12 cellular contexts compared by ENCODE assay signal in the genomic region with DNA sequence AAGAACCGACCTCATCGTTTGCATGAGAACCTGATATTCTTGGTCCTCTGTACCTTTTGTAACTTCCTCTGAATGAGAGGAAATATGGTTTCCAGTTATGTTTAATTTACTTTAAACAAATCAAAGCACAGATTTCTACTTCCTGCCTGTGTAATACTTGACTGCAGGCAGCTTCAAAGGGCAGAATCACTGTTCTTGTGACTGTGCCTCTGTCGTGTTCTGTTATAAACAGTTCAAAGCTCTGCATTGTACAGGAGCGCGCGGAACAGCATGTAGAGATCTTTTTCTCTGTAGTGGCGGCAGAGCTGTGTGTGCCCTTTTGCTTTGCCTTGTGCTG.
DNase-seq lines count a peak whose midpoint lies in the region; ATAC-seq and TF ChIP-seq lines count a peak whose summit lies in the region.
"Had no signal": no experiment of that assay in that cellular context is flagged by ENCODE, and none has a peak within 500 bp of the region (broad histone marks: within the 10 kb centered on the region; RNA-seq: fewer than 3 reads in every experiment).

No MANE protein-coding gene starts in this region.

- DNase-seq in CD8-positive, alpha-beta T cell = peak in 6 of 7 experiments; percentile 19 to 74 (median 52)
- no peak for DNase-seq in RWPE2 (ENCODE audit: low spot score)
- DNase-seq in right lobe of liver = no peak
- no peak for DNase-seq in foreskin fibroblast
- DNase-seq in NCI-H128 (lab: John Stamatoyannopoulos, UW; ENCODE audit: unreplicated experiment) = no peak
- DNase-seq in adrenal gland = no peak
- DNase-seq: KBM-7 had no signal

- H3K4me3 Mint-ChIP-seq in CD8-positive, alpha-beta T cell = peak overlapping the region; percentile 49
- peak overlapping the region; percentile 69 for H3K4me3 Mint-ChIP-seq in activated T-helper 17 cell treated with anti-CD3 and anti-CD28 coated beads, Interleukin-2, amount 50 U/mL, for 72 hours
- H3K4me3 Mint-ChIP-seq: natural killer cell treated with Interleukin-12 subunit alpha and Interleukin-12 subunit beta and Interleukin-15 and Interleukin-18, amount 100 ng/mL, for 72 hours had no signal

- 44% methylated on average over 6 of the region's 7 CpGs for WGBS in right lobe of liver (ENCODE audit: insufficient coverage, low coverage, low lambda C conversion rate, missing lambda C conversion rate)
- 68 to 80% (median 76%) methylated on average over 7 of the region's 7 CpGs for WGBS in adrenal gland, 4 donors

- no peak for TF ChIP-seq CTCF in CD8-positive, alpha-beta T cell (IDR thresholded peaks at IDR 0.05)
- no peak for TF ChIP-seq CTCF in RWPE2 (IDR thresholded peaks at IDR 0.05; ENCODE audit: poor library complexity, severe bottlenecking)
- no peak for TF ChIP-seq CTCF in right lobe of liver (IDR thresholded peaks at IDR 0.05)
- no peak for TF ChIP-seq CTCF in foreskin fibroblast (IDR thresholded peaks at IDR 0.05; ENCODE audit: low read depth, low read length)
- TF ChIP-seq CTCF in adrenal gland (IDR thresholded peaks at IDR 0.05) = no peak

- H3K4me3 ChIP-seq in CD8-positive, alpha-beta T cell (ENCODE audit: low read depth, low read length) = peak overlapping the region; percentile 17
- H3K4me3 ChIP-seq in RWPE2 (ENCODE audit: severe bottlenecking) (no peak overlapping the region), right lobe of liver (no peak overlapping the region), foreskin fibroblast (ENCODE audit: low read depth in 1 of 2, low read length in 2 of 2) (no peak overlapping the region), adrenal gland (no peak overlapping the region)
- H3K4me3 ChIP-seq: SK-N-MC had no signal

- no peaks in the 10 kb centered on the region for H3K36me3 ChIP-seq in CD8-positive, alpha-beta T cell (ENCODE audit: insufficient read depth, low read length)
- H3K36me3 ChIP-seq in RWPE2 (ENCODE audit: low read depth) (no peaks in the 10 kb centered on the region), right lobe of liver (no peaks in the 10 kb centered on the region), adrenal gland (replicated peaks in 1 of 2) (no peaks in the 10 kb centered on the region)

- peaks cover 42% of the 10 kb centered on the region for H3K4me1 ChIP-seq in CD8-positive, alpha-beta T cell (ENCODE audit: insufficient read depth, low read length)
- H3K4me1 ChIP-seq in RWPE2 (ENCODE audit: insufficient read depth, poor library complexity, severe bottlenecking) (peaks cover 22% of the 10 kb centered on the region), right lobe of liver (peaks cover 0 to 20% (median 7%) of the 10 kb centered on the region in 4 donors), adrenal gland (replicated peaks in 1 of 2) (no peaks in the 10 kb centered on the region)

- no peaks in the 10 kb centered on the region for H3K36me3 Mint-ChIP-seq in CD8-positive, alpha-beta T cell
- H3K36me3 Mint-ChIP-seq in activated T-helper 17 cell treated with anti-CD3 and anti-CD28 coated beads, Interleukin-2, amount 50 U/mL, for 72 hours (ENCODE audit: low read depth) = no peaks in the 10 kb centered on the region
- H3K36me3 Mint-ChIP-seq: natural killer cell treated with Interleukin-12 subunit alpha and Interleukin-12 subunit beta and Interleukin-15 and Interleukin-18, amount 100 ng/mL, for 72 hours had no signal

- TF ChIP-seq POLR2A in right lobe of liver (IDR thresholded peaks at IDR 0.05) (peak; percentile 28), adrenal gland (IDR thresholded peaks at IDR 0.05) (no peak)

- peak overlapping the region; percentile 43 for H3K27ac ChIP-seq in CD8-positive, alpha-beta T cell (ENCODE audit: low read depth, low read length)
- peak overlapping the region; percentile 4 for H3K27ac ChIP-seq in RWPE2 (ENCODE audit: poor library complexity, severe bottlenecking)
- peak overlapping the region; percentile 8 to 92 (median 83) for H3K27ac ChIP-seq in right lobe of liver
- H3K27ac ChIP-seq in adrenal gland = no peak overlapping the region
- H3K27ac ChIP-seq: SK-N-MC had no signal

- no peaks in the 10 kb centered on the region for H3K9me3 Mint-ChIP-seq in CD8-positive, alpha-beta T cell
- H3K9me3 Mint-ChIP-seq in activated T-helper 17 cell treated with anti-CD3 and anti-CD28 coated beads, Interleukin-2, amount 50 U/mL, for 72 hours = no peaks in the 10 kb centered on the region
- H3K9me3 Mint-ChIP-seq: activated T-helper 2 cell treated with anti-CD3 and anti-CD28 coated beads, Interferon-gamma antibody, Interleukin-2, Interleukin-4, amounts not matched to agents 10 μg/mL and 5 μg/mL and 100 μg/mL, durations not matched to agents 14 hours and 24 hours and 36 hours; natural killer cell treated with Interleukin-12 subunit alpha and Interleukin-12 subunit beta and Interleukin-15 and Interleukin-18, amount 100 ng/mL, for 72 hours had no signal

- H3K9me3 ChIP-seq in CD8-positive, alpha-beta T cell (ENCODE audit: low read length) = no peaks in the 10 kb centered on the region
- H3K9me3 ChIP-seq in RWPE2 (ENCODE audit: severe bottlenecking) (no peaks in the 10 kb centered on the region), right lobe of liver (no peaks in the 10 kb centered on the region), adrenal gland (replicated peaks in 1 of 3) (no peaks in the 10 kb centered on the region)

- peaks cover 48% of the 10 kb centered on the region for H3K4me1 Mint-ChIP-seq in CD8-positive, alpha-beta T cell (ENCODE audit: low read depth)
- peaks cover 21% of the 10 kb centered on the region for H3K4me1 Mint-ChIP-seq in activated T-helper 17 cell treated with anti-CD3 and anti-CD28 coated beads, Interleukin-2, amount 50 U/mL, for 72 hours

- CTCF ChIA-PET in CD8-positive, alpha-beta T cell (lab: Charles Lee) = interaction anchor here (1.1 kb wide), 1 partner anchor 32 kb away, joined by 4 read pairs; no protein-coding TSS in a partner anchor

- intact Hi-C loops in CD8-positive, alpha-beta T cell (cut with DNase I, micrococcal nuclease) = loop anchor here in 1 of 2 experiments (2.0 kb wide), 1 partner anchor 165 kb away; a partner anchor contains a TSS
- intact Hi-C loops in right lobe of liver (cut with DNase I) (no loop called here), adrenal gland (cut with DNase I) (no loop called here)

- H3K27ac Mint-ChIP-seq in CD8-positive, alpha-beta T cell = peak overlapping the region; percentile 92
- peak overlapping the region; percentile 79 for H3K27ac Mint-ChIP-seq in activated T-helper 17 cell treated with anti-CD3 and anti-CD28 coated beads, Interleukin-2, amount 50 U/mL, for 72 hours
- H3K27ac Mint-ChIP-seq: activated T-helper 2 cell treated with anti-CD3 and anti-CD28 coated beads, Interferon-gamma antibody, Interleukin-2, Interleukin-4, amounts not matched to agents 10 μg/mL and 5 μg/mL and 100 μg/mL, durations not matched to agents 14 hours and 24 hours and 36 hours had no signal

- no peaks in the 10 kb centered on the region for H3K27me3 ChIP-seq in CD8-positive, alpha-beta T cell (ENCODE audit: insufficient read depth, low read length)
- H3K27me3 ChIP-seq in RWPE2 (ENCODE audit: insufficient read depth, poor library complexity, severe bottlenecking) = no peaks in the 10 kb centered on the region
- no peaks in the 10 kb centered on the region for H3K27me3 ChIP-seq in right lobe of liver
- H3K27me3 ChIP-seq in adrenal gland = no peaks in the 10 kb centered on the region

- POLR2A ChIA-PET in CD8-positive, alpha-beta T cell (lab: Charles Lee) = interaction anchor here (0.5 to 1.9 kb wide), 9 partner anchors 9 to 489 kb away, joined by 3 to 10 read pairs (median 4); a partner anchor contains a TSS

- ATAC-seq in CD8-positive, alpha-beta T cell = peak; percentile 96
- ATAC-seq in RWPE2 (ENCODE audit: low read depth) = no peak
- ATAC-seq in activated T-helper 17 cell treated with anti-CD3 and anti-CD28 coated beads, Interleukin-2, amount 50 U/mL, for 72 hours (replicated peaks) = peak; percentile 81
- peak; percentile 37 to 42 (median 42) for ATAC-seq in right lobe of liver
- ATAC-seq in GM19397 (IDR thresholded peaks at IDR 0.05; ENCODE audit: unreplicated experiment) = no peak
- ATAC-seq: natural killer cell treated with Interleukin-12 subunit alpha and Interleukin-12 subunit beta and Interleukin-15 and Interleukin-18, amount 100 ng/mL, for 72 hours had no signal

- no peaks in the 10 kb centered on the region for H3K27me3 Mint-ChIP-seq in CD8-positive, alpha-beta T cell (ENCODE audit: low read depth)
- no peaks in the 10 kb centered on the region for H3K27me3 Mint-ChIP-seq in activated T-helper 17 cell treated with anti-CD3 and anti-CD28 coated beads, Interleukin-2, amount 50 U/mL, for 72 hours

Comparison
In these comparisons a context has a peak if more than half of its experiments do, and no peak if none do; other contexts are left out.
1. ATAC-seq: peak in CD8-positive, alpha-beta T cell (single experiment), activated T-helper 17 cell treated with anti-CD3 and anti-CD28 coated beads, Interleukin-2, amount 50 U/mL, for 72 hours (single experiment) and right lobe of liver (4 of 4); none in RWPE2 (single experiment) and GM19397 (single experiment).
2. DNase-seq: peak in CD8-positive, alpha-beta T cell (6 of 7); none in RWPE2 (single experiment), right lobe of liver (0 of 3), foreskin fibroblast (0 of 2), NCI-H128 (single experiment) and adrenal gland (0 of 7).
3. H3K27ac ChIP-seq: peak in CD8-positive, alpha-beta T cell (single experiment), RWPE2 (single experiment) and right lobe of liver (3 of 3); none in adrenal gland (0 of 5).